ENCODE assay signal across 27 cellular contexts in genomic region chr2:15832849-15833680, GRCh38.
"Had no signal": no experiment of that assay in that cellular context is flagged by ENCODE, and none has a peak within 500 bp of the region (broad histone marks: within the 10 kb centered on the region; RNA-seq: fewer than 3 reads in every experiment).

No MANE protein-coding gene starts in this region.

- H3K27ac Mint-ChIP-seq: naive thymus-derived CD8-positive, alpha-beta T cell; nephron; progenitor cell of endocrine pancreas; stimulated activated memory B cell treated with anti-CD40 and anti-IgM and Interleukin-4, amounts not matched to agents 10 μg/mL and 1 μg/mL and 100 μg/mL, for 72 hours; type B pancreatic cell had no signal

- H3K27me3 Mint-ChIP-seq: stimulated activated memory B cell treated with anti-CD40 and anti-IgM and Interleukin-4, amounts not matched to agents 10 μg/mL and 1 μg/mL and 100 μg/mL, for 72 hours; stimulated activated naive CD8-positive, alpha-beta T cell treated with anti-CD3 and anti-CD28 coated beads, Interleukin-15, amount 100 ng/mL, for 72 hours; type B pancreatic cell had no signal

- H2AFZ ChIP-seq: parathyroid adenoma had no signal

- H3K4me3 Mint-ChIP-seq: naive thymus-derived CD8-positive, alpha-beta T cell; nephron; neural crest cell; stimulated activated memory B cell treated with anti-CD40 and anti-IgM and Interleukin-4, amounts not matched to agents 10 μg/mL and 1 μg/mL and 100 μg/mL, for 72 hours; stimulated activated naive CD8-positive, alpha-beta T cell treated with anti-CD3 and anti-CD28 coated beads, Interleukin-15, amount 100 ng/mL, for 72 hours; type B pancreatic cell had no signal

- H3K36me3 Mint-ChIP-seq: naive thymus-derived CD8-positive, alpha-beta T cell; stimulated activated memory B cell treated with anti-CD40 and anti-IgM and Interleukin-4, amounts not matched to agents 10 μg/mL and 1 μg/mL and 100 μg/mL, for 72 hours; type B pancreatic cell had no signal

- H3K27ac ChIP-seq: left lung, lower lobe of right lung, neutrophil, parathyroid adenoma, right atrium auricular region, right lobe of liver, tibial nerve, vagina had no signal

- DNase-seq: kidney glomerular epithelial cell; left cardiac atrium; left lung; lower lobe of right lung; mammary epithelial cell; mesenchymal stem cell; naive thymus-derived CD8-positive, alpha-beta T cell; occipital lobe; right lobe of liver; stimulated activated CD4-positive, alpha-beta T cell treated with anti-CD3 and anti-CD28 coated beads, Interleukin-1b, Interleukin-23, amount 100 ng/mL, for 48 hours; stimulated activated CD4-positive, alpha-beta T cell treated with anti-CD3 and anti-CD28 coated beads, Interleukin-2, amount 100 ng/mL, for 48 hours; stimulated activated CD4-positive, alpha-beta T cell treated with anti-CD3 and anti-CD28 coated beads, Interleukin-4, amount 100 ng/mL, for 4 hours; stimulated activated CD8-positive, alpha-beta memory T cell treated with anti-CD3 and anti-CD28 coated beads, Interleukin-4, amount 100 ng/mL, for 48 hours; stimulated activated naive CD4-positive, alpha-beta T cell treated with Interleukin-2 at 50 U/mL for 16 hours; stimulated activated naive CD8-positive, alpha-beta T cell treated with anti-CD3 and anti-CD28 coated beads, Interleukin-15, amount 100 ng/mL, for 72 hours; substantia nigra had no signal

- H3K9me3 ChIP-seq: left lung, lower lobe of right lung, neutrophil, right atrium auricular region, right lobe of liver, vagina had no signal

- H3K4me2 ChIP-seq: smooth muscle cell had no signal

- H3K9me3 Mint-ChIP-seq: stimulated activated memory B cell treated with anti-CD40 and anti-IgM and Interleukin-4, amounts not matched to agents 10 μg/mL and 1 μg/mL and 100 μg/mL, for 72 hours; stimulated activated naive CD8-positive, alpha-beta T cell treated with anti-CD3 and anti-CD28 coated beads, Interleukin-15, amount 100 ng/mL, for 72 hours had no signal

- H3K4me1 Mint-ChIP-seq: naive thymus-derived CD8-positive, alpha-beta T cell; nephron; stimulated activated memory B cell treated with anti-CD40 and anti-IgM and Interleukin-4, amounts not matched to agents 10 μg/mL and 1 μg/mL and 100 μg/mL, for 72 hours; stimulated activated naive CD8-positive, alpha-beta T cell treated with anti-CD3 and anti-CD28 coated beads, Interleukin-15, amount 100 ng/mL, for 72 hours had no signal

- H3K27me3 ChIP-seq: left lung, neutrophil, right atrium auricular region, right lobe of liver, tibial nerve, vagina had no signal

- ATAC-seq: left cardiac atrium; left lung; lower lobe of right lung; naive thymus-derived CD8-positive, alpha-beta T cell; right lobe of liver; stimulated activated memory B cell treated with anti-CD40 and anti-IgM and Interleukin-4, amounts not matched to agents 10 μg/mL and 1 μg/mL and 100 μg/mL, for 72 hours; stimulated activated naive CD8-positive, alpha-beta T cell treated with anti-CD3 and anti-CD28 coated beads, Interleukin-15, amount 100 ng/mL, for 72 hours had no signal

- H3K79me2 ChIP-seq: parathyroid adenoma had no signal

- H3K4me3 ChIP-seq: left lung, lower lobe of right lung, right atrium auricular region, right lobe of liver, smooth muscle cell, tibial nerve, vagina had no signal

- H3K4me1 ChIP-seq: left lung, lower lobe of right lung, parathyroid adenoma, right atrium auricular region, right lobe of liver, tibial nerve, vagina had no signal

- H3K36me3 ChIP-seq: left lung, lower lobe of right lung, neutrophil, right atrium auricular region, right lobe of liver, tibial nerve, vagina had no signal

- H3K9ac ChIP-seq: parathyroid adenoma had no signal
